ENCODE assay signal across 1 cellular context in genomic region chr4:172202480-172203076, GRCh38.
TF ChIP-seq lines count a peak whose summit lies in the region.

No MANE protein-coding gene starts in this region.

TF ChIP-seq in WTC11, 78 proteins besides CTCF, POLR2A, EP300 and RAD21 (continued from another document):
- TF ChIP-seq KAT7 (CRISPR knock-in tag; IDR thresholded peaks at IDR 0.05; ENCODE audit: borderline replicate concordance) = no peak
- no peak for TF ChIP-seq ZNF263 (CRISPR knock-in tag; IDR thresholded peaks at IDR 0.05; ENCODE audit: low read depth)
- TF ChIP-seq JUN (CRISPR knock-in tag; IDR thresholded peaks at IDR 0.05) = no peak
- no peak for TF ChIP-seq E2F1 (CRISPR knock-in tag; IDR thresholded peaks at IDR 0.05)
- no peak for TF ChIP-seq RORB (CRISPR knock-in tag; IDR thresholded peaks at IDR 0.05)
TF ChIP-seq in WTC11: peak in this region for 0.
